ENCODE assay signal across 25 cellular contexts in genomic region chr6:15316754-15317153, GRCh38.
DNase-seq lines count a peak whose midpoint lies in the region; ATAC-seq and TF ChIP-seq lines count a peak whose summit lies in the region.
"Had no signal": no experiment of that assay in that cellular context is flagged by ENCODE, and none has a peak within 500 bp of the region (broad histone marks: within the 10 kb centered on the region; RNA-seq: fewer than 3 reads in every experiment).

No MANE protein-coding gene starts in this region.

- no peak overlapping the region for H3K9ac ChIP-seq in BLaER1
- no peak overlapping the region for H3K9ac ChIP-seq in OCI-LY3 (ENCODE audit: low read length)
- no peak overlapping the region for H3K9ac ChIP-seq in smooth muscle cell (ENCODE audit: low read depth)

- H3K9me3 Mint-ChIP-seq in activated CD4-positive, alpha-beta T cell treated with anti-CD3 and anti-CD28 coated beads, Interleukin-2, amount 10 ng/mL, durations not matched to agents 24 days and 14 days, result no peaks in the 10 kb centered on the region
- no peaks in the 10 kb centered on the region for H3K9me3 Mint-ChIP-seq in activated naive CD8-positive, alpha-beta T cell treated with anti-CD3 and anti-CD28 coated beads, Interleukin-2, amount 50 U/mL, for 24 hours

- peak overlapping the region; percentile 21 for H3K4me3 Mint-ChIP-seq in activated CD4-positive, alpha-beta T cell treated with anti-CD3 and anti-CD28 coated beads, Interleukin-2, amount 10 ng/mL, durations not matched to agents 24 days and 14 days
- H3K4me3 Mint-ChIP-seq in activated naive CD8-positive, alpha-beta T cell treated with anti-CD3 and anti-CD28 coated beads, Interleukin-2, amount 50 U/mL, for 24 hours, result peak overlapping the region; percentile 33

- H3K36me3 ChIP-seq in BLaER1 (peaks cover 1% of the 10 kb centered on the region; the same call in 1 of the 2 replicates), OCI-LY3 (replicated peaks; ENCODE audit: low read depth, low read length) (no peaks in the 10 kb centered on the region), upper lobe of left lung (no peaks in the 10 kb centered on the region), smooth muscle cell (ENCODE audit: low read depth) (no peaks in the 10 kb centered on the region)
- H3K36me3 ChIP-seq: breast epithelium, colonic mucosa, esophagus muscularis mucosa, left lung, Peyer's patch, uterus had no signal

- TF ChIP-seq POLR2A in upper lobe of left lung (IDR thresholded peaks at IDR 0.05), result no peak

- no peaks in the 10 kb centered on the region for H3F3A ChIP-seq in smooth muscle cell (ENCODE audit: low read depth)

- intact Hi-C loops in activated CD4-positive, alpha-beta T cell treated with anti-CD3 and anti-CD28 coated beads, Interleukin-2, amount 10 ng/mL, durations not matched to agents 24 days and 14 days (cut with micrococcal nuclease), result loop anchor here (2.0 kb wide), 1 partner anchor 16 kb away; no protein-coding TSS in a partner anchor

- H3K79me2 ChIP-seq in OCI-LY3 (ENCODE audit: low read length) (peaks cover 98% of the 10 kb centered on the region), smooth muscle cell (ENCODE audit: low read depth) (peaks cover 78% of the 10 kb centered on the region)

- peak overlapping the region; percentile 31 for H3K27ac Mint-ChIP-seq in activated CD4-positive, alpha-beta T cell treated with anti-CD3 and anti-CD28 coated beads, Interleukin-2, amount 10 ng/mL, durations not matched to agents 24 days and 14 days
- H3K27ac Mint-ChIP-seq in activated naive CD8-positive, alpha-beta T cell treated with anti-CD3 and anti-CD28 coated beads, Interleukin-2, amount 50 U/mL, for 24 hours, result peak overlapping the region; percentile 93

- no peaks in the 10 kb centered on the region for H3K9me3 ChIP-seq in BLaER1
- no peaks in the 10 kb centered on the region for H3K9me3 ChIP-seq in OCI-LY3 (ENCODE audit: insufficient read depth, low read length)
- H3K9me3 ChIP-seq in upper lobe of left lung, result no peaks in the 10 kb centered on the region
- no peaks in the 10 kb centered on the region for H3K9me3 ChIP-seq in smooth muscle cell (replicated peaks; ENCODE audit: low read depth)
- H3K9me3 ChIP-seq: A549, breast epithelium, colonic mucosa, esophagus muscularis mucosa, left lung, Peyer's patch, uterus had no signal

- no peaks in the 10 kb centered on the region for H3K27me3 Mint-ChIP-seq in activated CD4-positive, alpha-beta T cell treated with anti-CD3 and anti-CD28 coated beads, Interleukin-2, amount 10 ng/mL, durations not matched to agents 24 days and 14 days
- no peaks in the 10 kb centered on the region for H3K27me3 Mint-ChIP-seq in activated naive CD8-positive, alpha-beta T cell treated with anti-CD3 and anti-CD28 coated beads, Interleukin-2, amount 50 U/mL, for 24 hours

- peaks cover 100% of the 10 kb centered on the region for H4K20me1 ChIP-seq in BLaER1
- peaks cover 76% of the 10 kb centered on the region for H4K20me1 ChIP-seq in OCI-LY3 (ENCODE audit: insufficient read depth, low read length)
- peaks cover 99% of the 10 kb centered on the region for H4K20me1 ChIP-seq in smooth muscle cell (ENCODE audit: low read depth)

- TF ChIP-seq CTCF in OCI-LY3 (IDR thresholded peaks at IDR 0.05; ENCODE audit: low read depth, low read length), result no peak
- TF ChIP-seq CTCF in upper lobe of left lung (IDR thresholded peaks at IDR 0.05), result no peak
- no peak for TF ChIP-seq CTCF in smooth muscle cell (IDR thresholded peaks at IDR 0.05; ENCODE audit: borderline replicate concordance, insufficient read depth, poor library complexity, severe bottlenecking)

- H3K27ac ChIP-seq in BLaER1, result no peak overlapping the region
- no peak overlapping the region for H3K27ac ChIP-seq in OCI-LY3 (ENCODE audit: low read length)
- no peak overlapping the region for H3K27ac ChIP-seq in upper lobe of left lung
- H3K27ac ChIP-seq in smooth muscle cell (ENCODE audit: low read depth), result no peak overlapping the region
- H3K27ac ChIP-seq: A549, breast epithelium, colonic mucosa, esophagus muscularis mucosa, left lung, Peyer's patch, skin epidermis, uterus had no signal

- no peak for TF ChIP-seq EP300 in upper lobe of left lung (IDR thresholded peaks at IDR 0.05)

- H3K27me3 ChIP-seq in BLaER1, result no peaks in the 10 kb centered on the region
- H3K27me3 ChIP-seq in OCI-LY3 (ENCODE audit: low read depth, low read length), result no peaks in the 10 kb centered on the region
- H3K27me3 ChIP-seq in upper lobe of left lung, result no peaks in the 10 kb centered on the region
- no peaks in the 10 kb centered on the region for H3K27me3 ChIP-seq in smooth muscle cell (ENCODE audit: low read depth)
- H3K27me3 ChIP-seq: breast epithelium, colonic mucosa, esophagus muscularis mucosa, left lung, Peyer's patch, uterus had no signal

- DNase-seq in activated CD4-positive, alpha-beta T cell treated with anti-CD3 and anti-CD28 coated beads, Interleukin-2, amount 10 ng/mL, durations not matched to agents 24 days and 14 days, result no peak
- no peak for DNase-seq in activated CD4-positive, alpha-beta T cell treated with anti-CD3 and anti-CD28 coated beads for 1 hour
- no peak for DNase-seq in activated naive CD8-positive, alpha-beta T cell treated with anti-CD3 and anti-CD28 coated beads, Interleukin-2, amount 50 U/mL, for 24 hours
- no peak for DNase-seq in upper lobe of left lung
- no peak for DNase-seq in smooth muscle cell (lab: John Stamatoyannopoulos, UW; ENCODE audit: unreplicated experiment)
- DNase-seq in activated CD4-positive, CD25-positive, alpha-beta regulatory T cell treated with anti-CD3 and anti-CD28 coated beads, Interleukin-2, amount 50 U/mL, for 72 hours, result no peak
- DNase-seq: amygdala; Calu3; colonic mucosa; DND-41; hippocampal formation; Kasumi-1; left lung; NCI-H1048; NCI-H187; NCI-H524 treated with DMSO at 0.1 percent for 48 hours; Peyer's patch; stimulated activated CD4-positive, alpha-beta T cell treated with anti-CD3 and anti-CD28 coated beads, Interleukin-2, amount 100 ng/mL, for 24 hours; uterus had no signal

- H2AFZ ChIP-seq in OCI-LY3 (ENCODE audit: low read depth, low read length) (no peak overlapping the region), smooth muscle cell (ENCODE audit: low read depth) (no peak overlapping the region)

- H3K36me3 Mint-ChIP-seq in activated CD4-positive, alpha-beta T cell treated with anti-CD3 and anti-CD28 coated beads, Interleukin-2, amount 10 ng/mL, durations not matched to agents 24 days and 14 days (ENCODE audit: low read depth), result peaks cover 30% of the 10 kb centered on the region
- H3K36me3 Mint-ChIP-seq in activated naive CD8-positive, alpha-beta T cell treated with anti-CD3 and anti-CD28 coated beads, Interleukin-2, amount 50 U/mL, for 24 hours (ENCODE audit: low read depth), result peaks cover 20% of the 10 kb centered on the region

- H3K4me2 ChIP-seq in BLaER1, result peak overlapping the region; percentile 41
- peak overlapping the region; percentile 41; the same call in 1 of the 2 replicates for H3K4me2 ChIP-seq in OCI-LY3 (ENCODE audit: low read length)
- H3K4me2 ChIP-seq in smooth muscle cell, result no peak overlapping the region
- H3K4me2 ChIP-seq: A549 had no signal

- H3K4me1 ChIP-seq in BLaER1 (peaks cover 78% of the 10 kb centered on the region), OCI-LY3 (ENCODE audit: low read length) (peaks cover 92% of the 10 kb centered on the region), upper lobe of left lung (peaks cover 17 to 28% (median 27%) of the 10 kb centered on the region in 4 donors), smooth muscle cell (ENCODE audit: low read depth) (peaks cover 22% of the 10 kb centered on the region)
- H3K4me1 ChIP-seq: breast epithelium, uterus had no signal

- H3K4me3 ChIP-seq in BLaER1 (no peak overlapping the region), OCI-LY3 (ENCODE audit: low read length) (no peak overlapping the region), upper lobe of left lung (no peak overlapping the region), smooth muscle cell (no peak overlapping the region)
- H3K4me3 ChIP-seq: A549, breast epithelium, colonic mucosa, esophagus muscularis mucosa, left lung, Peyer's patch, skin epidermis, uterus had no signal

- ATAC-seq in activated naive CD8-positive, alpha-beta T cell treated with anti-CD3 and anti-CD28 coated beads, Interleukin-2, amount 50 U/mL, for 24 hours, result no peak
- no peak for ATAC-seq in upper lobe of left lung (ENCODE audit: low FRiP score in 2 of 2)
- ATAC-seq: A549, left lung had no signal

- H3K4me1 Mint-ChIP-seq in activated CD4-positive, alpha-beta T cell treated with anti-CD3 and anti-CD28 coated beads, Interleukin-2, amount 10 ng/mL, durations not matched to agents 24 days and 14 days, result peaks cover 83% of the 10 kb centered on the region
- H3K4me1 Mint-ChIP-seq in activated naive CD8-positive, alpha-beta T cell treated with anti-CD3 and anti-CD28 coated beads, Interleukin-2, amount 50 U/mL, for 24 hours, result peaks cover 94% of the 10 kb centered on the region
